9 cellular contexts compared by ENCODE assay signal in the genomic region with DNA sequence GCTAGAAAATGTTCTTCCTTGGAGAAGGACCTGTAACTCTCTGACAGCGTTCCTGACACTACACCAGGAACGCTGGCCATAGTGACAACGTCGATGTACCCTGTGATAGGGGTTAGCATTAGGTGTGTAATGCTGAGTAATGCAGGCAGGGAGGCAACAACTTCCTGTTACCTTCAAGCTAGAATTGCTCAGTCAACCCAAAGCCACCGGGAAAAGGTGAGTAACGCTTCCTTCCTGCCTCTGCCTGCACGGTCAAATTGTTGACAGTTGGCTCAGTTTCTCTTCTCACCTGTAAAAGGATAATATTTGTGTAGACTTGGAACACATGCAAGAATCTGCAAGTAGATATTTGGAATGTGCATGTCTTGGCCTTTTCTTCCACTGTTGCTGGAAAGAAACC. TPM values are rescaled to one million over a fixed set of nuclear protein-coding genes. Genes with fewer than 3 reads are reported as not detected.
DNase-seq lines count a peak whose midpoint lies in the region; ATAC-seq lines count a peak whose summit lies in the region.
"Had no signal": no experiment of that assay in that cellular context is flagged by ENCODE, and none has a peak within 500 bp of the region (broad histone marks: within the 10 kb centered on the region; RNA-seq: fewer than 3 reads in every experiment).

No MANE protein-coding gene starts in this region.

- ATAC-seq in esophagus mucosa (peak; percentile 83), GM19351 (IDR thresholded peaks at IDR 0.05; ENCODE audit: unreplicated experiment) (no peak)

- DNase-seq in M059J (ENCODE audit: low read depth) = peak; percentile 54
- DNase-seq in activated CD8-positive, alpha-beta memory T cell treated with anti-CD3 and anti-CD28 coated beads, Interleukin-2, amount 50 U/mL, for 48 hours = peak; percentile 64
- peak; percentile 25 to 34 for DNase-seq in stimulated activated CD8-positive, alpha-beta memory T cell treated with anti-CD3 and anti-CD28 coated beads, Interleukin-4, amount 100 ng/mL, for 4 hours (ENCODE audit: low read depth in 2 of 2, low spot score in 1 of 2)
- DNase-seq in NCI-H146 (lab: John Stamatoyannopoulos, UW) = no peak
- DNase-seq in NCI-H1694 treated with DMSO at 0.1 percent for 48 hours (lab: John Stamatoyannopoulos, UW) = no peak
- no peak for DNase-seq in NCI-H446 (lab: John Stamatoyannopoulos, UW)
- DNase-seq: NCI-H1694 had no signal

RNA-seq across cellular contexts. Expression of gene FAM110C, which starts 12.7 kb away (rescaled TPM):
- 0.15 TPM in 1 of 2 replicates, not detected in the other for total RNA-seq in M059J (2014; rRNA removed; shearing (Covaris generic))
- total RNA-seq in esophagus mucosa = 44.3 TPM

Comparison
In these comparisons a context has a peak if more than half of its experiments do, and no peak if none do; other contexts are left out.
1. DNase-seq: peak in M059J (single experiment), activated CD8-positive, alpha-beta memory T cell treated with anti-CD3 and anti-CD28 coated beads, Interleukin-2, amount 50 U/mL, for 48 hours (single experiment) and stimulated activated CD8-positive, alpha-beta memory T cell treated with anti-CD3 and anti-CD28 coated beads, Interleukin-4, amount 100 ng/mL, for 4 hours (2 of 2); none in NCI-H146 (single experiment), NCI-H1694 treated with DMSO at 0.1 percent for 48 hours (single experiment) and NCI-H446 (0 of 2).
2. RNA of gene FAM110C, which starts 12.7 kb away (total RNA-seq): 44.3 TPM in esophagus mucosa (single experiment); 0.15 TPM in M059J; every median in the first group is over 10 times any median in the second.